ENCODE assay signal across 18 cellular contexts in genomic region chr18:44198296-44199284, GRCh38.
DNase-seq lines count a peak whose midpoint lies in the region; ATAC-seq and TF ChIP-seq lines count a peak whose summit lies in the region.
"Had no signal": no experiment of that assay in that cellular context is flagged by ENCODE, and none has a peak within 500 bp of the region (broad histone marks: within the 10 kb centered on the region; RNA-seq: fewer than 3 reads in every experiment).

No MANE protein-coding gene starts in this region.

- CTCF ChIA-PET in RWPE1 (lab: Yijun Ruan, JAX) = no interaction called here

- ATAC-seq in mucosa of descending colon (peak; percentile 67), GM21515 (IDR thresholded peaks at IDR 0.05; ENCODE audit: unreplicated experiment) (no peak), GM21786 (IDR thresholded peaks at IDR 0.05; ENCODE audit: unreplicated experiment) (no peak)
- ATAC-seq: activated CD8-positive, alpha-beta T cell treated with anti-CD3 and anti-CD28 coated beads, Interleukin-2, amount 10 ng/mL, durations not matched to agents 7 days and 5 days; activated T-cell treated with anti-CD3 and anti-CD28 coated beads, Interleukin-2, amount 50 U/mL, for 4 hours; body of pancreas; stimulated activated naive CD8-positive, alpha-beta T cell treated with anti-CD3 and anti-CD28 coated beads, Interleukin-15, amount 100 ng/mL, for 72 hours; WTC11 had no signal

- H3K27ac ChIP-seq in RWPE1 = 0 out of 2 replicates have a peak overlapping the region, but pooled peaks have one; percentile 14
- H3K27ac ChIP-seq: body of pancreas, neutrophil, SJCRH30 had no signal

- peaks cover 9% of the 10 kb centered on the region for H3K4me1 ChIP-seq in mucosa of descending colon (ENCODE audit: low read depth)
- H3K4me1 ChIP-seq: body of pancreas, SJCRH30 had no signal

- no peaks in the 10 kb centered on the region for H3K36me3 ChIP-seq in mucosa of descending colon (ENCODE audit: low read depth)
- H3K36me3 ChIP-seq: neutrophil, SJCRH30 had no signal

- TF ChIP-seq CTCF in RWPE1 (conservative IDR thresholded peaks at IDR 0.05; ENCODE audit: low read depth) (no peak), mucosa of descending colon (IDR thresholded peaks at IDR 0.05) (no peak)

- no peaks in the 10 kb centered on the region for H3K9me3 ChIP-seq in mucosa of descending colon
- H3K9me3 ChIP-seq: body of pancreas, neutrophil, SJCRH30 had no signal

- DNase-seq in DMS79 (lab: John Stamatoyannopoulos, UW) (peak; percentile 93), NCI-H1436 (lab: John Stamatoyannopoulos, UW) (peak; percentile 58), RWPE1 (ENCODE audit: low spot score) (no peak), mucosa of descending colon (peak in 2 of 3 donors; percentile 9 to 29), GM03348 (ENCODE audit: low spot score) (no peak)
- DNase-seq in stimulated activated CD4-positive, alpha-beta T cell treated with anti-CD3 and anti-CD28 coated beads, Interleukin-4, amount 100 ng/mL, for 1 hour = no peak
- DNase-seq: activated CD8-positive, alpha-beta T cell treated with anti-CD3 and anti-CD28 coated beads, Interleukin-2, amount 10 ng/mL, durations not matched to agents 7 days and 5 days; activated T-cell treated with anti-CD3 and anti-CD28 coated beads, Interleukin-2, amount 50 U/mL, for 4 hours; body of pancreas; CD4-positive, alpha-beta T cell; HCEC 1CT; retina; stimulated activated naive CD8-positive, alpha-beta T cell treated with anti-CD3 and anti-CD28 coated beads, Interleukin-15, amount 100 ng/mL, for 72 hours had no signal

- H3K4me3 ChIP-seq in mucosa of descending colon = no peak overlapping the region
- H3K4me3 ChIP-seq: body of pancreas, SJCRH30 had no signal

- intact Hi-C loops in mucosa of descending colon (cut with DNase I, micrococcal nuclease) = no loop called here

- POLR2A ChIA-PET in RWPE1 (lab: Yijun Ruan, JAX; ENCODE audit: low non-redundant PET) = no interaction called here

Comparison
In these comparisons a context has a peak if more than half of its experiments do, and no peak if none do; other contexts are left out.
1. DNase-seq: peak in DMS79 (single experiment), NCI-H1436 (single experiment) and mucosa of descending colon (2 of 3); none in RWPE1 (single experiment), GM03348 (single experiment) and stimulated activated CD4-positive, alpha-beta T cell treated with anti-CD3 and anti-CD28 coated beads, Interleukin-4, amount 100 ng/mL, for 1 hour (single experiment).